ENCODE assay signal across 1 cellular context in genomic region chr11:120209750-120210650, GRCh38.
TF ChIP-seq lines count a peak whose summit lies in the region.

No MANE protein-coding gene starts in this region.

TF ChIP-seq in SK-N-SH, 30 proteins besides CTCF, POLR2A, EP300 and RAD21 (continued from another document):
- TF ChIP-seq USF2 (IDR thresholded peaks at IDR 0.05; ENCODE audit: borderline replicate concordance, low read depth, low read length) (no peak), SIN3A (IDR thresholded peaks at IDR 0.05; ENCODE audit: borderline replicate concordance, low read depth, low read length) (no peak), FOXM1 (IDR thresholded peaks at IDR 0.05; ENCODE audit: low read depth) (no peak), TAF1 (IDR thresholded peaks at IDR 0.05; ENCODE audit: borderline replicate concordance, low read depth, low read length) (no peak), POLR2AphosphoS5 (IDR thresholded peaks at IDR 0.05; ENCODE audit: low read depth, low read length) (no peak), ZBTB33 (IDR thresholded peaks at IDR 0.05; ENCODE audit: borderline replicate concordance, low read depth) (no peak), MEF2A (IDR thresholded peaks at IDR 0.05; ENCODE audit: borderline replicate concordance, low read depth) (no peak), NRF1 (IDR thresholded peaks at IDR 0.05; ENCODE audit: low read depth, low read length) (no peak), YY1 (IDR thresholded peaks at IDR 0.05; ENCODE audit: low read depth) (no peak), GATA2 (CRISPR knock-in tag; IDR thresholded peaks at IDR 0.05) (no peak), JUND (IDR thresholded peaks at IDR 0.05) (no peak)
